ENCODE assay signal across 14 cellular contexts in the genomic region with DNA sequence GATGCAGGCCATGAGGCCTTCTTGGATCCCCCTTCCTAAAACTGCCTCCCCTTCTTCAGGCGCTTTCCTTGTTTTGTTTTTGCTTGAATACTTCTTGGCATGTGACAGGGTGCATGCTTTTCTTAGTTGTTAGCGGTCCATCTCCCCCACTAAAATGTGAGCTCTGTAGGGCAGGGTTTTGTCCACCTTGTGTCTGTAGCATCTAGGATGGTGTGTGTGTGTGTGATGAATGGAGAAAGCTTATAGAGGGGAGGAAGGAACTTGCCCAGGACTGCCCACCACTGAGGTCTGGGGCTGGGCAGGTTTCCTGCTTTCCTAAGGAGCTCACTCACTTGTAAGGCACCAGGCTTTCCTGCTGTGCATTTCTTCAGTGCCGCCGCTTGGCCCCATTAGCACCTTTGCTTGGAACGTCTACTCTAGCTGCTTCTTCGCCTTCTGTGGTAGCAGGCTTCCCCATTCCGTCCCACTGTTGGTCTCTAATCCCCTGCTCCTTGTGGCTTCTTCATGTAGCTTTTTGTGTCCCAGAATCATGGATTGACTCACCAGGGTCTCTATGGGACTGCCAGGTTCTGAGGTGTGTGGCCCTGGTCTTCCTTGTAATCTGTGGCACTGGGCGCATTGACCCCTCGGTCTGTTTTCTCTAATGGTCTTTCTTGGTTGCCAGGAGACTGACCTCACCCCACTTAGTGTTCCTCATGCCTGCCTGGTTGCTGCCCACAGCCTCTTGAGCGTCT. TPM values are rescaled to one million over a fixed set of nuclear protein-coding genes. Genes with fewer than 3 reads are reported as not detected.
A peak's percentile ranks its signal among the peaks of the same experiment; 100 is the strongest.
DNase-seq lines count a peak whose midpoint lies in the region; ATAC-seq and TF ChIP-seq lines count a peak whose summit lies in the region.
"Had no signal": no experiment of that assay in that cellular context is flagged by ENCODE, and none has a peak within 500 bp of the region (broad histone marks: within the 10 kb centered on the region; RNA-seq: fewer than 3 reads in every experiment).

No MANE protein-coding gene starts in this region.

- intact Hi-C loops in activated CD4-positive, alpha-beta T cell treated with anti-CD3 and anti-CD28 coated beads, Interleukin-2, amount 10 ng/mL, durations not matched to agents 24 days and 14 days (cut with micrococcal nuclease) = loop anchor here (5.0 kb wide), 1 partner anchor 111 kb away; no protein-coding TSS in a partner anchor
- intact Hi-C loops in OCI-LY7 (cut with micrococcal nuclease; ENCODE audit: unreplicated experiment) = loop anchor here (5.0 kb wide), 1 partner anchor 121 kb away; no protein-coding TSS in a partner anchor
- intact Hi-C loops in gastrocnemius medialis (cut with DNase I; ENCODE audit: low total_unique reads) = loop anchor here (5.0 to 10.0 kb wide), 2 partner anchors 109 to 414 kb away; partner anchors contain the start of gene KLHL22

- peak overlapping the region; percentile 9 for H3K4me3 ChIP-seq in OCI-LY7 (ENCODE audit: low read depth, low read length, poor library complexity, severe bottlenecking)
- no peak overlapping the region for H3K4me3 ChIP-seq in iPS-15b (ENCODE audit: low read depth, low read length)
- no peak overlapping the region for H3K4me3 ChIP-seq in gastrocnemius medialis

- H3K9me2 ChIP-seq in OCI-LY7 (ENCODE audit: insufficient read depth, low read length) = no peaks in the 10 kb centered on the region

- ATAC-seq in gastrocnemius medialis (no peak), GM21723 (IDR thresholded peaks at IDR 0.05; ENCODE audit: unreplicated experiment) (no peak), GM19397 (IDR thresholded peaks at IDR 0.05; ENCODE audit: unreplicated experiment) (no peak)
- ATAC-seq: stimulated activated naive B cell treated with anti-CD40 and anti-IgM and Interleukin-4, amounts not matched to agents 10 μg/mL and 1 μg/mL and 100 μg/mL, for 72 hours had no signal

- BruUV-seq in OCI-LY7 (replicated peaks; lab: Mats Ljungman, UMichigan) = no TSS peak

- no peaks in the 10 kb centered on the region for H3K27me3 Mint-ChIP-seq in activated CD4-positive, alpha-beta T cell treated with anti-CD3 and anti-CD28 coated beads, Interleukin-2, amount 10 ng/mL, durations not matched to agents 24 days and 14 days
- H3K27me3 Mint-ChIP-seq: stimulated activated naive B cell treated with anti-CD40 and anti-IgM and Interleukin-4, amounts not matched to agents 10 μg/mL and 1 μg/mL and 100 μg/mL, for 72 hours had no signal

- H3K4me1 Mint-ChIP-seq in activated CD4-positive, alpha-beta T cell treated with anti-CD3 and anti-CD28 coated beads, Interleukin-2, amount 10 ng/mL, durations not matched to agents 24 days and 14 days = peaks cover 33% of the 10 kb centered on the region

- peak overlapping the region; percentile 3 for H3K4me3 Mint-ChIP-seq in activated CD4-positive, alpha-beta T cell treated with anti-CD3 and anti-CD28 coated beads, Interleukin-2, amount 10 ng/mL, durations not matched to agents 24 days and 14 days
- H3K4me3 Mint-ChIP-seq: stimulated activated naive B cell treated with anti-CD40 and anti-IgM and Interleukin-4, amounts not matched to agents 10 μg/mL and 1 μg/mL and 100 μg/mL, for 72 hours had no signal

- CTCF ChIA-PET in OCI-LY7 (lab: Charles Lee; ENCODE audit: unreplicated experiment) (no interaction called here), GM10248 (lab: Yijun Ruan, JAX) (interaction anchor here (1.8 kb wide), 1 partner anchor 10 kb away, joined by 4 read pairs; no protein-coding TSS in a partner anchor)

- no peak for TF ChIP-seq POLR2A in gastrocnemius medialis (IDR thresholded peaks at IDR 0.05)

- H3K27me3 ChIP-seq in iPS-15b (ENCODE audit: control insufficient read depth, insufficient read depth, low read length) = no peaks in the 10 kb centered on the region
- no peaks in the 10 kb centered on the region for H3K27me3 ChIP-seq in gastrocnemius medialis
- H3K27me3 ChIP-seq: dorsolateral prefrontal cortex had no signal

- H3K27ac ChIP-seq in OCI-LY7 (ENCODE audit: low read depth, low read length, poor library complexity, severe bottlenecking) (no peak overlapping the region), gastrocnemius medialis (peak overlapping the region in 3 of 4 donors; percentile 32 to 85 (median 69))

- H3K4me1 ChIP-seq in OCI-LY7 (ENCODE audit: insufficient read depth, low read length, poor library complexity, severe bottlenecking) = peaks cover 40% of the 10 kb centered on the region
- H3K4me1 ChIP-seq in iPS-15b (ENCODE audit: control insufficient read depth, insufficient read depth, low read length) = peaks cover 10% of the 10 kb centered on the region
- H3K4me1 ChIP-seq in gastrocnemius medialis = peaks cover 49 to 56% of the 10 kb centered on the region in 2 donors

- 0 out of 2 replicates have a peak, but pooled peaks cover 3% of the 10 kb centered on the region for H4K20me1 ChIP-seq in OCI-LY7 (ENCODE audit: insufficient read depth, low read length)

- POLR2A ChIA-PET in OCI-LY7 (lab: Charles Lee) (interaction anchor here (0.6 kb wide), 1 partner anchor 61 kb away, joined by 3 read pairs; no protein-coding TSS in a partner anchor), GM10248 (lab: Yijun Ruan, JAX) (no interaction called here)

- H3K36me3 Mint-ChIP-seq in activated CD4-positive, alpha-beta T cell treated with anti-CD3 and anti-CD28 coated beads, Interleukin-2, amount 10 ng/mL, durations not matched to agents 24 days and 14 days (ENCODE audit: low read depth) = peaks cover 32% of the 10 kb centered on the region

- H3K27ac Mint-ChIP-seq in activated CD4-positive, alpha-beta T cell treated with anti-CD3 and anti-CD28 coated beads, Interleukin-2, amount 10 ng/mL, durations not matched to agents 24 days and 14 days = peak overlapping the region; percentile 4

- H3K9me3 ChIP-seq in OCI-LY7 (ENCODE audit: low read length) = no peaks in the 10 kb centered on the region
- H3K9me3 ChIP-seq in iPS-15b (ENCODE audit: control insufficient read depth, insufficient read depth, low read length) = no peaks in the 10 kb centered on the region
- H3K9me3 ChIP-seq in gastrocnemius medialis = no peaks in the 10 kb centered on the region

- in situ Hi-C loops in gastrocnemius medialis (cut with MboI; ENCODE audit: low sequenced_read_pairs in 4 of 4) = no loop called here

- H3K36me3 ChIP-seq in OCI-LY7 (ENCODE audit: insufficient read depth, low read length) (peaks cover 30% of the 10 kb centered on the region), iPS-15b (ENCODE audit: control insufficient read depth, insufficient read depth, low read length) (peaks cover 37% of the 10 kb centered on the region), gastrocnemius medialis (peaks cover 0 to 28% of the 10 kb centered on the region in 2 donors)

- no peak overlapping the region for H2AFZ ChIP-seq in OCI-LY7 (ENCODE audit: low read length)

- H3K9me3 Mint-ChIP-seq in activated CD4-positive, alpha-beta T cell treated with anti-CD3 and anti-CD28 coated beads, Interleukin-2, amount 10 ng/mL, durations not matched to agents 24 days and 14 days = no peaks in the 10 kb centered on the region
- H3K9me3 Mint-ChIP-seq: stimulated activated naive B cell treated with anti-CD40 and anti-IgM and Interleukin-4, amounts not matched to agents 10 μg/mL and 1 μg/mL and 100 μg/mL, for 72 hours had no signal

- H3K9ac ChIP-seq in iPS-15b (ENCODE audit: low read depth, low read length) = peak overlapping the region; percentile 37

- H3K79me2 ChIP-seq in OCI-LY7 (ENCODE audit: insufficient read depth, low read depth, low read length) = peaks cover 55% of the 10 kb centered on the region

- DNase-seq in activated CD4-positive, alpha-beta T cell treated with anti-CD3 and anti-CD28 coated beads, Interleukin-2, amount 10 ng/mL, durations not matched to agents 24 days and 14 days = no peak
- DNase-seq in activated CD4-positive, alpha-beta T cell treated with anti-CD3 and anti-CD28 coated beads for 1 hour = no peak
- DNase-seq in OCI-LY7 (ENCODE audit: low spot score) = no peak
- no peak for DNase-seq in gastrocnemius medialis
- no peak for DNase-seq in GM10248 (ENCODE audit: extremely low spot score)
- DNase-seq: ACHN; activated effector memory CD4-positive, alpha-beta T cell treated with Interleukin-2 at 50 U/mL for 16 hours; NCI-H1092 treated with DMSO at 0.1 percent for 48 hours; stimulated activated CD4-positive, alpha-beta T cell treated with anti-CD3 and anti-CD28 coated beads, Interleukin-15, amount 100 ng/mL, for 24 hours; stimulated activated naive B cell treated with anti-CD40 and anti-IgM and Interleukin-4, amounts not matched to agents 10 μg/mL and 1 μg/mL and 100 μg/mL, for 72 hours had no signal

- peak overlapping the region; percentile 43; the same call in 1 of the 2 replicates for H3K4me2 ChIP-seq in OCI-LY7 (ENCODE audit: low read length)

- TF ChIP-seq CTCF in OCI-LY7 (conservative IDR thresholded peaks at IDR 0.05; ENCODE audit: low read length) = no peak
- no peak for TF ChIP-seq CTCF in gastrocnemius medialis (IDR thresholded peaks at IDR 0.05 in 4 of 5, conservative IDR thresholded peaks at IDR 0.05 in 1 of 5)
- no peak for TF ChIP-seq CTCF in GM10248 (IDR thresholded peaks at IDR 0.05; ENCODE audit: control extremely low read depth, extremely low read depth, low read depth, missing control alignments)

RNA-seq across cellular contexts. Expression of gene DGCR8, which starts 3.3 kb away (rescaled TPM):
- 73.2 and 74.2 TPM in 2 replicates for total RNA-seq in activated CD4-positive, alpha-beta T cell treated with anti-CD3 and anti-CD28 coated beads, Interleukin-2, amount 10 ng/mL, durations not matched to agents 24 days and 14 days
- total RNA-seq in OCI-LY7 (2014; rRNA removed; shearing (Covaris generic)) = 49.5 and 53.4 TPM in 2 replicates
- 68.2 and 75.6 TPM in 2 replicates for total RNA-seq in OCI-LY7 (2022)
- total RNA-seq in gastrocnemius medialis = 10 to 100 TPM in 2 of 4 donors, 1 to 10 TPM in 2; 5.2 to 16.5 (median 11.2) TPM

RNA-seq across cellular contexts. Expression of gene RANBP1, which starts 32.6 kb away (rescaled TPM):
- 488 and 500 TPM in 2 replicates for total RNA-seq in activated CD4-positive, alpha-beta T cell treated with anti-CD3 and anti-CD28 coated beads, Interleukin-2, amount 10 ng/mL, durations not matched to agents 24 days and 14 days
- 570 and 652 TPM in 2 replicates for total RNA-seq in OCI-LY7 (2014; rRNA removed; shearing (Covaris generic))
- total RNA-seq in OCI-LY7 (2022) (398 and 406 TPM in 2 replicates), gastrocnemius medialis (100 to 1,000 TPM in 2 of 4 donors, 10 to 100 TPM in 2; 79.4 to 147 (median 120) TPM)

RNA-seq across cellular contexts. Expression of gene TRMT2A, which starts 33.7 kb away (rescaled TPM):
- total RNA-seq in activated CD4-positive, alpha-beta T cell treated with anti-CD3 and anti-CD28 coated beads, Interleukin-2, amount 10 ng/mL, durations not matched to agents 24 days and 14 days = 125 and 135 TPM in 2 replicates
- total RNA-seq in OCI-LY7 (2014; rRNA removed; shearing (Covaris generic)) = 118 and 126 TPM in 2 replicates
- total RNA-seq in OCI-LY7 (2022) = 97.5 and 104 TPM in 2 replicates
- total RNA-seq in gastrocnemius medialis = 10 to 100 TPM; 16.9 to 38.0 (median 28.2) TPM

RNA-seq across cellular contexts. Expression of gene ZDHHC8, which starts 48.3 kb away (rescaled TPM):
- 95.2 and 100 TPM in 2 replicates for total RNA-seq in activated CD4-positive, alpha-beta T cell treated with anti-CD3 and anti-CD28 coated beads, Interleukin-2, amount 10 ng/mL, durations not matched to agents 24 days and 14 days
- total RNA-seq in OCI-LY7 (2014; rRNA removed; shearing (Covaris generic)) = 1.8 and 2.3 TPM in 2 replicates
- 9.6 and 16.7 TPM in 2 replicates for total RNA-seq in OCI-LY7 (2022)
- total RNA-seq in gastrocnemius medialis = 10 to 100 TPM in 3 of 4 donors, 1 to 10 TPM in 1; 7.3 to 15.8 (median 12.8) TPM
